18 cellular contexts compared by ENCODE assay signal in genomic region chr20:43959920-43960227, GRCh38. TPM values are rescaled to one million over a fixed set of nuclear protein-coding genes. Genes with fewer than 3 reads are reported as not detected.
DNase-seq lines count a peak whose midpoint lies in the region; ATAC-seq and TF ChIP-seq lines count a peak whose summit lies in the region.
"Had no signal": no experiment of that assay in that cellular context is flagged by ENCODE, and none has a peak within 500 bp of the region (broad histone marks: within the 10 kb centered on the region; RNA-seq: fewer than 3 reads in every experiment).

No MANE protein-coding gene starts in this region.

- no peaks in the 10 kb centered on the region for H3K79me2 ChIP-seq in SK-N-SH (ENCODE audit: insufficient read depth)

- no peaks in the 10 kb centered on the region for H3K9me3 ChIP-seq in SK-N-SH
- peaks cover 0 to 3% of the 10 kb centered on the region in 2 experiments for H3K9me3 ChIP-seq in CD4-positive, CD25-positive, alpha-beta regulatory T cell (ENCODE audit: control insufficient read depth in 2 of 2, low read length in 2 of 2)
- H3K9me3 ChIP-seq in muscle layer of duodenum (ENCODE audit: control insufficient read depth in 1 of 2, low read length in 2 of 2): no peaks in the 10 kb centered on the region
- H3K9me3 ChIP-seq in SJCRH30 (replicated peaks): no peaks in the 10 kb centered on the region
- H3K9me3 ChIP-seq: colonic mucosa, uterus had no signal

- no peaks in the 10 kb centered on the region for H4K20me1 ChIP-seq in SK-N-SH (ENCODE audit: insufficient read depth)

- H3K27me3 ChIP-seq in SK-N-SH (ENCODE audit: insufficient read depth) (no peaks in the 10 kb centered on the region), muscle layer of duodenum (ENCODE audit: low read depth, low read length) (peaks cover 4% of the 10 kb centered on the region), SJCRH30 (no peaks in the 10 kb centered on the region)
- no peaks in the 10 kb centered on the region for H3K27me3 ChIP-seq in CD4-positive, CD25-positive, alpha-beta regulatory T cell (ENCODE audit: control insufficient read depth, insufficient read depth, low read length)
- H3K27me3 ChIP-seq: colonic mucosa, uterus had no signal

- no peak overlapping the region for H3K4me2 ChIP-seq in SK-N-SH

- no peaks in the 10 kb centered on the region for H3K27me3 Mint-ChIP-seq in CD4-positive, CD25-positive, alpha-beta regulatory T cell
- peaks cover 20% of the 10 kb centered on the region for H3K27me3 Mint-ChIP-seq in activated T-helper 17 cell treated with anti-CD3 and anti-CD28 coated beads, Interleukin-2, amount 50 U/mL, for 72 hours
- peaks cover 26% of the 10 kb centered on the region for H3K27me3 Mint-ChIP-seq in activated T-helper 2 cell treated with anti-CD3 and anti-CD28 coated beads, Interferon-gamma antibody, Interleukin-2, Interleukin-4, amounts not matched to agents 10 μg/mL and 5 μg/mL and 100 μg/mL, durations not matched to agents 14 hours and 24 hours and 36 hours (ENCODE audit: low read depth)

- H2AFZ ChIP-seq in SK-N-SH (ENCODE audit: low read depth): no peak overlapping the region

- no peak for DNase-seq in SK-N-SH
- no peak for DNase-seq in CD4-positive, CD25-positive, alpha-beta regulatory T cell
- DNase-seq in SJCRH30: no peak
- no peak for DNase-seq in activated T-helper 2 cell treated with anti-CD3 and anti-CD28 coated beads, Interferon-gamma antibody, Interleukin-2, Interleukin-4, amounts not matched to agents 10 μg/mL and 5 μg/mL and 100 μg/mL, durations not matched to agents 14 hours and 24 hours and 36 hours (ENCODE audit: low spot score)
- DNase-seq in activated naive CD4-positive, alpha-beta T cell treated with anti-CD3 and anti-CD28 coated beads, Interleukin-2, amount 50 U/mL, for 16 hours: no peak
- DNase-seq: activated CD4-positive, alpha-beta T cell treated with anti-CD3 and anti-CD28 coated beads for 4 hours; colonic mucosa; HCEC 1CT; NCI-H187 treated with DMSO at 0.1 percent for 48 hours; stimulated activated CD4-positive, alpha-beta T cell treated with anti-CD3 and anti-CD28 coated beads, Interleukin-4, amount 100 ng/mL, for 1 hour; uterus had no signal

- peaks cover 0 to 11% (median 1%) of the 10 kb centered on the region in 7 donors for H3K9me3 Mint-ChIP-seq in CD4-positive, CD25-positive, alpha-beta regulatory T cell
- H3K9me3 Mint-ChIP-seq in activated T-helper 17 cell treated with anti-CD3 and anti-CD28 coated beads, Interleukin-2, amount 50 U/mL, for 72 hours: peaks cover 11% of the 10 kb centered on the region
- H3K9me3 Mint-ChIP-seq in activated T-helper 2 cell treated with anti-CD3 and anti-CD28 coated beads, Interferon-gamma antibody, Interleukin-2, Interleukin-4, amounts not matched to agents 10 μg/mL and 5 μg/mL and 100 μg/mL, durations not matched to agents 14 hours and 24 hours and 36 hours: peaks cover 18% of the 10 kb centered on the region

- H3K4me1 Mint-ChIP-seq in CD4-positive, CD25-positive, alpha-beta regulatory T cell: peaks cover 30 to 83% (median 57%) of the 10 kb centered on the region in 4 donors
- H3K4me1 Mint-ChIP-seq in activated T-helper 17 cell treated with anti-CD3 and anti-CD28 coated beads, Interleukin-2, amount 50 U/mL, for 72 hours: peaks cover 57% of the 10 kb centered on the region
- H3K4me1 Mint-ChIP-seq in activated T-helper 2 cell treated with anti-CD3 and anti-CD28 coated beads, Interferon-gamma antibody, Interleukin-2, Interleukin-4, amounts not matched to agents 10 μg/mL and 5 μg/mL and 100 μg/mL, durations not matched to agents 14 hours and 24 hours and 36 hours (ENCODE audit: low read depth): peaks cover 38% of the 10 kb centered on the region

- peaks cover 14% of the 10 kb centered on the region for H3K36me3 Mint-ChIP-seq in CD4-positive, CD25-positive, alpha-beta regulatory T cell
- no peaks in the 10 kb centered on the region for H3K36me3 Mint-ChIP-seq in activated T-helper 17 cell treated with anti-CD3 and anti-CD28 coated beads, Interleukin-2, amount 50 U/mL, for 72 hours (ENCODE audit: low read depth)
- peaks cover 22% of the 10 kb centered on the region for H3K36me3 Mint-ChIP-seq in activated T-helper 2 cell treated with anti-CD3 and anti-CD28 coated beads, Interferon-gamma antibody, Interleukin-2, Interleukin-4, amounts not matched to agents 10 μg/mL and 5 μg/mL and 100 μg/mL, durations not matched to agents 14 hours and 24 hours and 36 hours (ENCODE audit: low read depth)
- H3K36me3 Mint-ChIP-seq: brain had no signal

- intact Hi-C loops in activated T-helper 2 cell treated with anti-CD3 and anti-CD28 coated beads, Interferon-gamma antibody, Interleukin-2, Interleukin-4, amounts not matched to agents 10 μg/mL and 5 μg/mL and 100 μg/mL, durations not matched to agents 14 hours and 24 hours and 36 hours (cut with micrococcal nuclease): loop anchor here (10.0 kb wide), 1 partner anchor 255 kb away; the partner anchor contains the start of gene OSER1

- 88% methylated on average over 4 of the region's 4 CpGs for WGBS in SK-N-SH (ENCODE audit: low lambda C conversion rate)

- no peak for TF ChIP-seq RAD21 in SK-N-SH (IDR thresholded peaks at IDR 0.05; ENCODE audit: low read length)

- TF ChIP-seq EP300 in SK-N-SH (IDR thresholded peaks at IDR 0.05; ENCODE audit: borderline replicate concordance in 1 of 2, low read depth in 1 of 2, low read length in 1 of 2): no peak

- H3K9ac ChIP-seq in SK-N-SH: no peak overlapping the region

- H3K4me1 ChIP-seq in SK-N-SH (ENCODE audit: control insufficient read depth in 1 of 2, insufficient read depth in 2 of 2, low read depth in 1 of 2, low read length in 1 of 2): peaks cover 22 to 71% of the 10 kb centered on the region in 2 experiments
- H3K4me1 ChIP-seq in CD4-positive, CD25-positive, alpha-beta regulatory T cell (ENCODE audit: control insufficient read depth, insufficient read depth, low read length, poor library complexity, severe bottlenecking): peaks cover 61% of the 10 kb centered on the region
- H3K4me1 ChIP-seq in muscle layer of duodenum (ENCODE audit: control insufficient read depth in 1 of 2, insufficient read depth in 2 of 2, low read length in 2 of 2): peaks cover 15% of the 10 kb centered on the region in 2 donors
- peaks cover 18% of the 10 kb centered on the region for H3K4me1 ChIP-seq in SJCRH30
- H3K4me1 ChIP-seq: colonic mucosa, uterus had no signal

- no peaks in the 10 kb centered on the region for H3K9me2 ChIP-seq in SK-N-SH

- H3K27ac Mint-ChIP-seq in CD4-positive, CD25-positive, alpha-beta regulatory T cell: peak overlapping the region; percentile 16 to 55 (median 44)
- no peak overlapping the region for H3K27ac Mint-ChIP-seq in activated T-helper 17 cell treated with anti-CD3 and anti-CD28 coated beads, Interleukin-2, amount 50 U/mL, for 72 hours
- H3K27ac Mint-ChIP-seq in activated T-helper 2 cell treated with anti-CD3 and anti-CD28 coated beads, Interferon-gamma antibody, Interleukin-2, Interleukin-4, amounts not matched to agents 10 μg/mL and 5 μg/mL and 100 μg/mL, durations not matched to agents 14 hours and 24 hours and 36 hours: no peak overlapping the region
- H3K27ac Mint-ChIP-seq: activated naive CD4-positive, alpha-beta T cell treated with anti-CD3 and anti-CD28 coated beads, Interleukin-2, amount 50 U/mL, for 72 hours had no signal

- H3F3A ChIP-seq in SK-N-SH (replicated peaks; ENCODE audit: insufficient read depth): peaks cover 19% of the 10 kb centered on the region

- no peak for ATAC-seq in SK-N-SH treated with all-trans-retinoic acid at 6 μM for 48 hours
- ATAC-seq in CD4-positive, CD25-positive, alpha-beta regulatory T cell (ENCODE audit: low read depth in 2 of 2): no peak
- no peak for ATAC-seq in activated T-helper 17 cell treated with anti-CD3 and anti-CD28 coated beads, Interleukin-2, amount 50 U/mL, for 72 hours (replicated peaks)
- ATAC-seq: activated naive CD4-positive, alpha-beta T cell treated with anti-CD3 and anti-CD28 coated beads, Interleukin-2, amount 50 U/mL, for 72 hours had no signal

- peak overlapping the region; percentile 60 to 85 (median 73) for H3K4me3 Mint-ChIP-seq in CD4-positive, CD25-positive, alpha-beta regulatory T cell
- peak overlapping the region; percentile 51 for H3K4me3 Mint-ChIP-seq in activated T-helper 17 cell treated with anti-CD3 and anti-CD28 coated beads, Interleukin-2, amount 50 U/mL, for 72 hours
- no peak overlapping the region for H3K4me3 Mint-ChIP-seq in activated T-helper 2 cell treated with anti-CD3 and anti-CD28 coated beads, Interferon-gamma antibody, Interleukin-2, Interleukin-4, amounts not matched to agents 10 μg/mL and 5 μg/mL and 100 μg/mL, durations not matched to agents 14 hours and 24 hours and 36 hours (ENCODE audit: low read depth)

- POLR2A ChIA-PET in SK-N-SH (lab: Yijun Ruan, JAX): no interaction called here

- CTCF ChIA-PET in SK-N-SH (lab: Yijun Ruan, JAX): interaction anchor here (0.6 kb wide), 1 partner anchor 40 kb away, joined by 3 read pairs; no protein-coding TSS in a partner anchor

- H3K27ac ChIP-seq in SK-N-SH (ENCODE audit: low read depth in 2 of 2, low read length in 1 of 2) (peak overlapping the region in 1 of 2 experiments; percentile 77; a peak in 2 of 4 replicates), muscle layer of duodenum (ENCODE audit: low read length) (peak overlapping the region; percentile 3), SJCRH30 (no peak overlapping the region)
- no peak overlapping the region for H3K27ac ChIP-seq in CD4-positive, CD25-positive, alpha-beta regulatory T cell (ENCODE audit: insufficient read depth, low read length, poor library complexity, severe bottlenecking)
- H3K27ac ChIP-seq: colonic mucosa, skin epidermis, uterus had no signal

- H3K4me3 ChIP-seq in SK-N-SH (ENCODE audit: low read depth in 2 of 2, low read length in 1 of 2) (no peak overlapping the region), muscle layer of duodenum (ENCODE audit: low read depth in 1 of 2, low read length in 2 of 2) (no peak overlapping the region), SJCRH30 (no peak overlapping the region)
- peak overlapping the region; percentile 68 for H3K4me3 ChIP-seq in CD4-positive, CD25-positive, alpha-beta regulatory T cell (ENCODE audit: low read depth, low read length)
- H3K4me3 ChIP-seq: colonic mucosa, SK-N-MC, skin epidermis, uterus had no signal

- H3K36me3 ChIP-seq in SK-N-SH (replicated peaks in 1 of 2; ENCODE audit: control insufficient read depth in 1 of 2, insufficient read depth in 2 of 2, low read length in 1 of 2) (no peaks in the 10 kb centered on the region), muscle layer of duodenum (ENCODE audit: control insufficient read depth in 1 of 2, insufficient read depth in 2 of 2, low read length in 2 of 2) (no peaks in the 10 kb centered on the region), SJCRH30 (no peaks in the 10 kb centered on the region)
- H3K36me3 ChIP-seq in CD4-positive, CD25-positive, alpha-beta regulatory T cell (ENCODE audit: control insufficient read depth, insufficient read depth, low read length): no peaks in the 10 kb centered on the region
- H3K36me3 ChIP-seq: colonic mucosa, uterus had no signal

- no peak for TF ChIP-seq CTCF in SK-N-SH (IDR thresholded peaks at IDR 0.05)

RNA-seq across cellular contexts. Expression of gene TOX2, which starts 45.2 kb away (rescaled TPM):
- polyA plus RNA-seq in SK-N-SH (2012; rRNA removed): 6.1 and 15.4 TPM in 2 replicates
- polyA plus RNA-seq in SK-N-SH (2012; cell fraction: cytosol; rRNA removed): 8.1 and 12.1 TPM in 2 replicates
- polyA plus RNA-seq in SK-N-SH (2012; cell fraction: nucleus; rRNA removed): 10.7 and 19.5 TPM in 2 replicates
- total RNA-seq in CD4-positive, CD25-positive, alpha-beta regulatory T cell: 9.2 TPM
- polyA plus RNA-seq in CD4-positive, CD25-positive, alpha-beta regulatory T cell: 1 to 10 TPM; 2.0 to 5.6 (median 2.8) TPM
- total RNA-seq in activated T-helper 17 cell treated with anti-CD3 and anti-CD28 coated beads, Interleukin-2, amount 50 U/mL, for 72 hours: 1 to 10 TPM; 1.1 to 3.5 TPM
- 7.9 and 10.1 TPM in 2 replicates for total RNA-seq in SJCRH30 (2014; rRNA removed; shearing (Covaris generic))
- total RNA-seq in activated T-helper 2 cell treated with anti-CD3 and anti-CD28 coated beads, Interferon-gamma antibody, Interleukin-2, Interleukin-4, amounts not matched to agents 10 μg/mL and 5 μg/mL and 100 μg/mL, durations not matched to agents 14 hours and 24 hours and 36 hours: 2.4 and 3.0 TPM in 2 replicates

Comparison
In these comparisons a context has a peak if more than half of its experiments do, and no peak if none do; other contexts are left out.
1. H3K27ac Mint-ChIP-seq: peak in CD4-positive, CD25-positive, alpha-beta regulatory T cell (3 of 3); none in activated T-helper 17 cell treated with anti-CD3 and anti-CD28 coated beads, Interleukin-2, amount 50 U/mL, for 72 hours (single experiment) and activated T-helper 2 cell treated with anti-CD3 and anti-CD28 coated beads, Interferon-gamma antibody, Interleukin-2, Interleukin-4, amounts not matched to agents 10 μg/mL and 5 μg/mL and 100 μg/mL, durations not matched to agents 14 hours and 24 hours and 36 hours (single experiment).